In the genomic region with DNA sequence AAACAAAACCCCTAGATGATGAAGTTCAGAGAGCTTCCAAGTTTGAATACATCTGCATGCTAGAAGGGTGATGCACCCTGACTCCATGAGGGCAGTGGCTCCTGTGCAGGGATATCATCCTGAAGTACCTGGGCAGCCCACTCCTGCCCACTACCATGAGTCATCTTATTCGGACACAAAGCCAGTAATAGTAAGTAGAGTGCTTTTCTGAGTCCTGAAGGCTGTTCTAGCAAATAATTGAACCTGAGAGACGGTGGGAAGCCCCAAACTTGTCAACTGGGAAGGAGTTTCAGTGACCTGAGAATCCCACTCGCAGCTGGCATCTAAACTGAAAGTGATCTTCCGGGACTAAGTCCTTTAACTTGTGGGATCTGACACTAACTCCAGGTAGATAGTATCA, we compare ENCODE assay signal across 1 cellular context.
TF ChIP-seq lines count a peak whose summit lies in the region.

No MANE protein-coding gene starts in this region.

TF ChIP-seq in HepG2, 621 proteins besides CTCF, POLR2A, EP300 and RAD21 (continued from another document and continues in another):
- TF ChIP-seq, protein P1, sequence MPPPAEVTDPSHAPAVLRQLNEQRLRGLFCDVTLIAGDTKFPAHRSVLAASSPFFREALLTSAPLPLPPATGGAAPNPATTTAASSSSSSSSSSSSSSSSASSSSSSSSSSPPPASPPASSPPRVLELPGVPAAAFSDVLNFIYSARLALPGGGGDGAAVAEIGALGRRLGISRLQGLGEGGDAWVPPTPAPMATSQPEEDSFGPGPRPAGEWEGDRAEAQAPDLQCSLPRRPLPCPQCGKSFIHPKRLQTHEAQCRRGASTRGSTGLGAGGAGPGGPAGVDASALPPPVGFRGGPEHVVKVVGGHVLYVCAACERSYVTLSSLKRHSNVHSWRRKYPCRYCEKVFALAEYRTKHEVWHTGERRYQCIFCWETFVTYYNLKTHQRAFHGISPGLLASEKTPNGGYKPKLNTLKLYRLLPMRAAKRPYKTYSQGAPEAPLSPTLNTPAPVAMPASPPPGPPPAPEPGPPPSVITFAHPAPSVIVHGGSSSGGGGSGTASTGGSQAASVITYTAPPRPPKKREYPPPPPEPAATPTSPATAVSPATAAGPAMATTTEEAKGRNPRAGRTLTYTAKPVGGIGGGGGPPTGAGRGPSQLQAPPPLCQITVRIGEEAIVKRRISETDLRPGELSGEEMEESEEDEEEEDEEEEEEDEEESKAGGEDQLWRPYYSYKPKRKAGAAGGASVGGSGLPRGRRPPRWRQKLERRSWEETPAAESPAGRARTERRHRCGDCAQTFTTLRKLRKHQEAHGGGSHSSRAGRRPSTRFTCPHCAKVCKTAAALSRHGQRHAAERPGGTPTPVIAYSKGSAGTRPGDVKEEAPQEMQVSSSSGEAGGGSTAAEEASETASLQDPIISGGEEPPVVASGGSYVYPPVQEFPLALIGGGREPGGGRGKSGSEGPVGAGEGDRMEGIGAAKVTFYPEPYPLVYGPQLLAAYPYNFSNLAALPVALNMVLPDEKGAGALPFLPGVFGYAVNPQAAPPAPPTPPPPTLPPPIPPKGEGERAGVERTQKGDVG (CRISPR knock-in tag; IDR thresholded peaks at IDR 0.05; ENCODE audit: borderline replicate concordance) = no peak
- TF ChIP-seq HOXA7 (CRISPR knock-in tag; IDR thresholded peaks at IDR 0.05) (no peak), ELF1 (CRISPR knock-in tag; IDR thresholded peaks at IDR 0.05) (no peak), ZMAT3 (CRISPR knock-in tag; conservative IDR thresholded peaks at IDR 0.05) (peak; percentile 69; the same call in 1 of the 2 replicates), SRSF1 (optimal IDR thresholded peaks at IDR 0.05; ENCODE audit: low read depth, low read length) (no peak), ZIK1 (CRISPR knock-in tag; IDR thresholded peaks at IDR 0.05; ENCODE audit: borderline replicate concordance, low read depth) (no peak), PAF1 (CRISPR knock-in tag; IDR thresholded peaks at IDR 0.05) (no peak), NFYC (CRISPR knock-in tag; IDR thresholded peaks at IDR 0.05) (0 out of 2 replicates have a peak, but pooled peaks have one; percentile 2), ZNF746 (CRISPR knock-in tag; IDR thresholded peaks at IDR 0.05) (no peak), SMAD9 (CRISPR knock-in tag; IDR thresholded peaks at IDR 0.05) (peak; percentile 42; the same call in 1 of the 2 replicates), MIXL1 (CRISPR knock-in tag; IDR thresholded peaks at IDR 0.05) (no peak), YY1 (IDR thresholded peaks at IDR 0.05; ENCODE audit: insufficient read depth, insufficient replicate concordance, low read depth, low read length) (no peak), SAFB2 (CRISPR knock-in tag; IDR thresholded peaks at IDR 0.05; ENCODE audit: borderline replicate concordance, low read depth) (0 out of 2 replicates have a peak, but pooled peaks have one; percentile 51), ZNF83 (CRISPR knock-in tag; IDR thresholded peaks at IDR 0.05; ENCODE audit: borderline replicate concordance) (no peak), TCF7 (IDR thresholded peaks at IDR 0.05; ENCODE audit: low read depth) (no peak), ZNF749 (CRISPR knock-in tag; IDR thresholded peaks at IDR 0.05; ENCODE audit: borderline replicate concordance) (no peak), ZNF788 (CRISPR knock-in tag; IDR thresholded peaks at IDR 0.05; ENCODE audit: borderline replicate concordance) (0 out of 2 replicates have a peak, but pooled peaks have one; percentile 9), ZNF235 (CRISPR knock-in tag; IDR thresholded peaks at IDR 0.05; ENCODE audit: borderline replicate concordance) (0 out of 2 replicates have a peak, but pooled peaks have one; percentile 20), ZNF335 (CRISPR knock-in tag; IDR thresholded peaks at IDR 0.05) (no peak), FOSL2 (CRISPR knock-in tag; IDR thresholded peaks at IDR 0.05) (peak; percentile 78; the same call in 1 of the 2 replicates), SP1 (IDR thresholded peaks at IDR 0.05) (no peak), SP1 (CRISPR knock-in tag; IDR thresholded peaks at IDR 0.05) (no peak), ZNF343 (CRISPR knock-in tag; IDR thresholded peaks at IDR 0.05) (no peak), FOXK1 (CRISPR knock-in tag; IDR thresholded peaks at IDR 0.05; ENCODE audit: borderline replicate concordance, low read depth) (no peak), TBP (CRISPR knock-in tag; IDR thresholded peaks at IDR 0.05) (no peak), ZNF30 (CRISPR knock-in tag; IDR thresholded peaks at IDR 0.05) (no peak), ZNF709 (CRISPR knock-in tag; IDR thresholded peaks at IDR 0.05) (peak; percentile 6; the same call in 1 of the 2 replicates), NFKB2 (CRISPR knock-in tag; IDR thresholded peaks at IDR 0.05; ENCODE audit: borderline replicate concordance) (no peak), ZNF546 (CRISPR knock-in tag; conservative IDR thresholded peaks at IDR 0.05) (peak; percentile 20; the same call in 1 of the 2 replicates), TP53 (CRISPR knock-in tag; conservative IDR thresholded peaks at IDR 0.05) (no peak), KDM4B (CRISPR knock-in tag; IDR thresholded peaks at IDR 0.05) (no peak), ZFYVE20 (CRISPR knock-in tag; IDR thresholded peaks at IDR 0.05; ENCODE audit: borderline replicate concordance, low read depth) (no peak), RFX1 (IDR thresholded peaks at IDR 0.05) (no peak), YEATS4 (CRISPR knock-in tag; IDR thresholded peaks at IDR 0.05; ENCODE audit: borderline replicate concordance) (peak; percentile 62; the same call in 1 of the 2 replicates), SRY (CRISPR knock-in tag; IDR thresholded peaks at IDR 0.05) (no peak), FOXA3 (CRISPR knock-in tag; IDR thresholded peaks at IDR 0.05) (no peak), XRCC5 (optimal IDR thresholded peaks at IDR 0.05; ENCODE audit: low read length) (no peak)
- TF ChIP-seq, protein P2, sequence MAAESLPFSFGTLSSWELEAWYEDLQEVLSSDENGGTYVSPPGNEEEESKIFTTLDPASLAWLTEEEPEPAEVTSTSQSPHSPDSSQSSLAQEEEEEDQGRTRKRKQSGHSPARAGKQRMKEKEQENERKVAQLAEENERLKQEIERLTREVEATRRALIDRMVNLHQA (CRISPR knock-in tag; IDR thresholded peaks at IDR 0.05) = no peak
- TF ChIP-seq, protein P3, sequence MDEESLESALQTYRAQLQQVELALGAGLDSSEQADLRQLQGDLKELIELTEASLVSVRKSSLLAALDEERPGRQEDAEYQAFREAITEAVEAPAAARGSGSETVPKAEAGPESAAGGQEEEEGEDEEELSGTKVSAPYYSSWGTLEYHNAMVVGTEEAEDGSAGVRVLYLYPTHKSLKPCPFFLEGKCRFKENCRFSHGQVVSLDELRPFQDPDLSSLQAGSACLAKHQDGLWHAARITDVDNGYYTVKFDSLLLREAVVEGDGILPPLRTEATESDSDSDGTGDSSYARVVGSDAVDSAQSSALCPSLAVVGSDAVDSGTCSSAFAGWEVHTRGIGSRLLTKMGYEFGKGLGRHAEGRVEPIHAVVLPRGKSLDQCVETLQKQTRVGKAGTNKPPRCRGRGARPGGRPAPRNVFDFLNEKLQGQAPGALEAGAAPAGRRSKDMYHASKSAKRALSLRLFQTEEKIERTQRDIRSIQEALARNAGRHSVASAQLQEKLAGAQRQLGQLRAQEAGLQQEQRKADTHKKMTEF (CRISPR knock-in tag; IDR thresholded peaks at IDR 0.05) = peak; percentile 13; the same call in 1 of the 2 replicates
- TF ChIP-seq, protein P4, sequence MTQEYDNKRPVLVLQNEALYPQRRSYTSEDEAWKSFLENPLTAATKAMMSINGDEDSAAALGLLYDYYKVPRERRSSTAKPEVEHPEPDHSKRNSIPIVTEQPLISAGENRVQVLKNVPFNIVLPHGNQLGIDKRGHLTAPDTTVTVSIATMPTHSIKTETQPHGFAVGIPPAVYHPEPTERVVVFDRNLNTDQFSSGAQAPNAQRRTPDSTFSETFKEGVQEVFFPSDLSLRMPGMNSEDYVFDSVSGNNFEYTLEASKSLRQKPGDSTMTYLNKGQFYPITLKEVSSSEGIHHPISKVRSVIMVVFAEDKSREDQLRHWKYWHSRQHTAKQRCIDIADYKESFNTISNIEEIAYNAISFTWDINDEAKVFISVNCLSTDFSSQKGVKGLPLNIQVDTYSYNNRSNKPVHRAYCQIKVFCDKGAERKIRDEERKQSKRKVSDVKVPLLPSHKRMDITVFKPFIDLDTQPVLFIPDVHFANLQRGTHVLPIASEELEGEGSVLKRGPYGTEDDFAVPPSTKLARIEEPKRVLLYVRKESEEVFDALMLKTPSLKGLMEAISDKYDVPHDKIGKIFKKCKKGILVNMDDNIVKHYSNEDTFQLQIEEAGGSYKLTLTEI (CRISPR knock-in tag; conservative IDR thresholded peaks at IDR 0.05) = no peak
- TF ChIP-seq, protein P5, sequence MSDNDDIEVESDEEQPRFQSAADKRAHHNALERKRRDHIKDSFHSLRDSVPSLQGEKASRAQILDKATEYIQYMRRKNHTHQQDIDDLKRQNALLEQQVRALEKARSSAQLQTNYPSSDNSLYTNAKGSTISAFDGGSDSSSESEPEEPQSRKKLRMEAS (IDR thresholded peaks at IDR 0.05) = 0 out of 2 replicates have a peak, but pooled peaks have one; percentile 5
- TF ChIP-seq, protein P6, sequence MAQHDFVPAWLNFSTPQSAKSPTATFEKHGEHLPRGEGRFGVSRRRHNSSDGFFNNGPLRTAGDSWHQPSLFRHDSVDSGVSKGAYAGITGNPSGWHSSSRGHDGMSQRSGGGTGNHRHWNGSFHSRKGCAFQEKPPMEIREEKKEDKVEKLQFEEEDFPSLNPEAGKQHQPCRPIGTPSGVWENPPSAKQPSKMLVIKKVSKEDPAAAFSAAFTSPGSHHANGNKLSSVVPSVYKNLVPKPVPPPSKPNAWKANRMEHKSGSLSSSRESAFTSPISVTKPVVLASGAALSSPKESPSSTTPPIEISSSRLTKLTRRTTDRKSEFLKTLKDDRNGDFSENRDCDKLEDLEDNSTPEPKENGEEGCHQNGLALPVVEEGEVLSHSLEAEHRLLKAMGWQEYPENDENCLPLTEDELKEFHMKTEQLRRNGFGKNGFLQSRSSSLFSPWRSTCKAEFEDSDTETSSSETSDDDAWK (CRISPR knock-in tag; IDR thresholded peaks at IDR 0.05) = no peak
- TF ChIP-seq, protein P7, sequence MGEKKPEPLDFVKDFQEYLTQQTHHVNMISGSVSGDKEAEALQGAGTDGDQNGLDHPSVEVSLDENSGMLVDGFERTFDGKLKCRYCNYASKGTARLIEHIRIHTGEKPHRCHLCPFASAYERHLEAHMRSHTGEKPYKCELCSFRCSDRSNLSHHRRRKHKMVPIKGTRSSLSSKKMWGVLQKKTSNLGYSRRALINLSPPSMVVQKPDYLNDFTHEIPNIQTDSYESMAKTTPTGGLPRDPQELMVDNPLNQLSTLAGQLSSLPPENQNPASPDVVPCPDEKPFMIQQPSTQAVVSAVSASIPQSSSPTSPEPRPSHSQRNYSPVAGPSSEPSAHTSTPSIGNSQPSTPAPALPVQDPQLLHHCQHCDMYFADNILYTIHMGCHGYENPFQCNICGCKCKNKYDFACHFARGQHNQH (CRISPR knock-in tag; IDR thresholded peaks at IDR 0.05) = no peak
- TF ChIP-seq, protein P8, sequence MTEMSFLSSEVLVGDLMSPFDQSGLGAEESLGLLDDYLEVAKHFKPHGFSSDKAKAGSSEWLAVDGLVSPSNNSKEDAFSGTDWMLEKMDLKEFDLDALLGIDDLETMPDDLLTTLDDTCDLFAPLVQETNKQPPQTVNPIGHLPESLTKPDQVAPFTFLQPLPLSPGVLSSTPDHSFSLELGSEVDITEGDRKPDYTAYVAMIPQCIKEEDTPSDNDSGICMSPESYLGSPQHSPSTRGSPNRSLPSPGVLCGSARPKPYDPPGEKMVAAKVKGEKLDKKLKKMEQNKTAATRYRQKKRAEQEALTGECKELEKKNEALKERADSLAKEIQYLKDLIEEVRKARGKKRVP (CRISPR knock-in tag; IDR thresholded peaks at IDR 0.05) = 0 out of 4 replicates have a peak, but pooled peaks of 1 of the 2 experiments have one; percentile 19
- TF ChIP-seq, protein P9, sequence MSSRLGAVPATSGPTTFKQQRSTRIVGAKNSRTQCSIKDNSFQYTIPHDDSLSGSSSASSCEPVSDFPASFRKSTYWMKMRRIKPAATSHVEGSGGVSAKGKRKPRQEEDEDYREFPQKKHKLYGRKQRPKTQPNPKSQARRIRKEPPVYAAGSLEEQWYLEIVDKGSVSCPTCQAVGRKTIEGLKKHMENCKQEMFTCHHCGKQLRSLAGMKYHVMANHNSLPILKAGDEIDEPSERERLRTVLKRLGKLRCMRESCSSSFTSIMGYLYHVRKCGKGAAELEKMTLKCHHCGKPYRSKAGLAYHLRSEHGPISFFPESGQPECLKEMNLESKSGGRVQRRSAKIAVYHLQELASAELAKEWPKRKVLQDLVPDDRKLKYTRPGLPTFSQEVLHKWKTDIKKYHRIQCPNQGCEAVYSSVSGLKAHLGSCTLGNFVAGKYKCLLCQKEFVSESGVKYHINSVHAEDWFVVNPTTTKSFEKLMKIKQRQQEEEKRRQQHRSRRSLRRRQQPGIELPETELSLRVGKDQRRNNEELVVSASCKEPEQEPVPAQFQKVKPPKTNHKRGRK (CRISPR knock-in tag; IDR thresholded peaks at IDR 0.05) = no peak
- TF ChIP-seq, protein P10, sequence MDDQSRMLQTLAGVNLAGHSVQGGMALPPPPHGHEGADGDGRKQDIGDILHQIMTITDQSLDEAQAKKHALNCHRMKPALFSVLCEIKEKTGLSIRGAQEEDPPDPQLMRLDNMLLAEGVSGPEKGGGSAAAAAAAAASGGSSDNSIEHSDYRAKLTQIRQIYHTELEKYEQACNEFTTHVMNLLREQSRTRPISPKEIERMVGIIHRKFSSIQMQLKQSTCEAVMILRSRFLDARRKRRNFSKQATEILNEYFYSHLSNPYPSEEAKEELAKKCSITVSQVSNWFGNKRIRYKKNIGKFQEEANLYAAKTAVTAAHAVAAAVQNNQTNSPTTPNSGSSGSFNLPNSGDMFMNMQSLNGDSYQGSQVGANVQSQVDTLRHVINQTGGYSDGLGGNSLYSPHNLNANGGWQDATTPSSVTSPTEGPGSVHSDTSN (CRISPR knock-in tag; IDR thresholded peaks at IDR 0.05; ENCODE audit: borderline replicate concordance) = no peak
- TF ChIP-seq, protein P11, sequence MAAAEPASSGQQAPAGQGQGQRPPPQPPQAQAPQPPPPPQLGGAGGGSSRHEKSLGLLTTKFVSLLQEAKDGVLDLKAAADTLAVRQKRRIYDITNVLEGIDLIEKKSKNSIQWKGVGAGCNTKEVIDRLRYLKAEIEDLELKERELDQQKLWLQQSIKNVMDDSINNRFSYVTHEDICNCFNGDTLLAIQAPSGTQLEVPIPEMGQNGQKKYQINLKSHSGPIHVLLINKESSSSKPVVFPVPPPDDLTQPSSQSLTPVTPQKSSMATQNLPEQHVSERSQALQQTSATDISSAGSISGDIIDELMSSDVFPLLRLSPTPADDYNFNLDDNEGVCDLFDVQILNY (CRISPR knock-in tag; conservative IDR thresholded peaks at IDR 0.05) = no peak
- TF ChIP-seq, protein P12, sequence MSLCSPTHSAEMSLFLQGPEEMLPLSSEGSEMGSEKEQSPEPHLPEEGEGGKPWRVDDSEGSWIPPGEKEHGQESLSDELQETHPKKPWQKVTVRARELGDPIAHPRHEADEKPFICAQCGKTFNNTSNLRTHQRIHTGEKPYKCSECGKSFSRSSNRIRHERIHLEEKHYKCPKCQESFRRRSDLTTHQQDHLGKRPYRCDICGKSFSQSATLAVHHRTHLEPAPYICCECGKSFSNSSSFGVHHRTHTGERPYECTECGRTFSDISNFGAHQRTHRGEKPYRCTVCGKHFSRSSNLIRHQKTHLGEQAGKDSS (CRISPR knock-in tag; IDR thresholded peaks at IDR 0.05; ENCODE audit: borderline replicate concordance, low read depth) = 0 out of 2 replicates have a peak, but pooled peaks have one; percentile 17
